ENCODE assay signal across 16 cellular contexts in genomic region chr20:63133481-63134091, GRCh38.
A peak's percentile ranks its signal among the peaks of the same experiment; 100 is the strongest.
DNase-seq lines count a peak whose midpoint lies in the region; ATAC-seq, FAIRE-seq and TF ChIP-seq lines count a peak whose summit lies in the region.
"Had no signal": no experiment of that assay in that cellular context is flagged by ENCODE, and none has a peak within 500 bp of the region (broad histone marks: within the 10 kb centered on the region; RNA-seq: fewer than 3 reads in every experiment).

No MANE protein-coding gene starts in this region.

- H3K27me3 ChIP-seq in spleen (replicated peaks in 1 of 7): peaks cover 0 to 60% (median 19%) of the 10 kb centered on the region in 7 donors

- intact Hi-C loops in activated CD4-positive, alpha-beta T cell treated with anti-CD3 and anti-CD28 coated beads for 36 hours (cut with DNase I, micrococcal nuclease): loop anchor here in 1 of 2 experiments (2.0 kb wide), 2 partner anchors 31 to 271 kb away; no protein-coding TSS in a partner anchor
- intact Hi-C loops in spleen (cut with DNase I; ENCODE audit: low total_unique reads): no loop called here

- no peaks in the 10 kb centered on the region for H3K36me3 ChIP-seq in spleen

- H3K4me3 ChIP-seq in spleen: no peak overlapping the region

- no peak overlapping the region for H3K27ac ChIP-seq in spleen
- H3K27ac ChIP-seq: 22Rv1 had no signal

- POLR2A ChIA-PET in activated CD4-positive, alpha-beta T cell treated with anti-CD3 and anti-CD28 coated beads for 36 hours (lab: Charles Lee): no interaction called here
- POLR2A ChIA-PET in WTC11 (lab: Charles Lee): no interaction called here

- no peak for ATAC-seq in activated CD4-positive, alpha-beta T cell treated with anti-CD3 and anti-CD28 coated beads for 36 hours
- ATAC-seq in WTC11: no peak
- ATAC-seq: Panc1 had no signal

- H3K27me3 Mint-ChIP-seq in activated CD4-positive, alpha-beta T cell treated with anti-CD3 and anti-CD28 coated beads for 36 hours: peaks cover 13% of the 10 kb centered on the region
- no peaks in the 10 kb centered on the region; the same call in 1 of the 2 replicates for H3K27me3 Mint-ChIP-seq in WTC11 (ENCODE audit: low read depth)
- H3K27me3 Mint-ChIP-seq in mesothelial cell of epicardium (ENCODE audit: low read depth): peaks cover 45% of the 10 kb centered on the region

- CTCF ChIA-PET in activated CD4-positive, alpha-beta T cell treated with anti-CD3 and anti-CD28 coated beads for 36 hours (lab: Charles Lee): interaction anchor here (0.6 to 0.9 kb wide), 3 partner anchors 239 to 691 kb away, joined by 3 read pairs; no protein-coding TSS in a partner anchor
- CTCF ChIA-PET in WTC11 (lab: Charles Lee): interaction anchor here (0.8 to 2.7 kb wide), 3 partner anchors 40 to 90 kb away, joined by 3 to 13 read pairs (median 4); no protein-coding TSS in a partner anchor

- no peak for TF ChIP-seq CTCF in WTC11 (IDR thresholded peaks at IDR 0.05)
- no peak for TF ChIP-seq CTCF in mesothelial cell of epicardium (IDR thresholded peaks at IDR 0.05; ENCODE audit: unreplicated experiment)
- TF ChIP-seq CTCF in spleen (IDR thresholded peaks at IDR 0.05 in 8 of 11, conservative IDR thresholded peaks at IDR 0.05 in 3 of 11): no peak

- H3K9me3 ChIP-seq in spleen: no peaks in the 10 kb centered on the region

- 86 to 92% (median 91%) methylated on average over 11 to 15 of the region's 15 CpGs for whole genome bisulfite sequencing in spleen, 5 donors

- no peak overlapping the region for H3K4me3 Mint-ChIP-seq in activated CD4-positive, alpha-beta T cell treated with anti-CD3 and anti-CD28 coated beads for 36 hours
- no peak overlapping the region for H3K4me3 Mint-ChIP-seq in WTC11
- H3K4me3 Mint-ChIP-seq in mesothelial cell of epicardium: no peak overlapping the region

- no peaks in the 10 kb centered on the region for H3K36me3 Mint-ChIP-seq in activated CD4-positive, alpha-beta T cell treated with anti-CD3 and anti-CD28 coated beads for 36 hours (ENCODE audit: low read depth)
- H3K36me3 Mint-ChIP-seq in WTC11 (no peaks in the 10 kb centered on the region), mesothelial cell of epicardium (no peaks in the 10 kb centered on the region)

- DNase-seq in activated CD4-positive, alpha-beta T cell treated with anti-CD3 and anti-CD28 coated beads for 36 hours: peak; percentile 0
- DNase-seq in activated CD4-positive, alpha-beta T cell treated with anti-CD3 and anti-CD28 coated beads for 48 hours: no peak
- DNase-seq in WTC11 (ENCODE audit: low spot score) (peak; percentile 8), mesothelial cell of epicardium (ENCODE audit: low spot score in 2 of 2, unreplicated experiment in 2 of 2) (peak; percentile 14 to 34), spleen (peak; percentile 41), NCI-H187 treated with DMSO at 0.1 percent for 48 hours (lab: John Stamatoyannopoulos, UW) (no peak), RCC 7860 (ENCODE audit: low spot score) (no peak), 8988T (no peak)
- DNase-seq: C1 segment of cervical spinal cord, GOT3, NCI-H1930, NCI-H2171, NCI-H446 treated with DMSO at 0.1 percent for 48 hours, NCI-H748 treated with DMSO at 0.1 percent for 48 hours had no signal

- no peaks in the 10 kb centered on the region for H3K4me1 ChIP-seq in spleen

- H3K27ac Mint-ChIP-seq in activated CD4-positive, alpha-beta T cell treated with anti-CD3 and anti-CD28 coated beads for 36 hours: no peak overlapping the region
- H3K27ac Mint-ChIP-seq in WTC11: no peak overlapping the region
- H3K27ac Mint-ChIP-seq in mesothelial cell of epicardium: no peak overlapping the region

- no peaks in the 10 kb centered on the region for H3K4me1 Mint-ChIP-seq in activated CD4-positive, alpha-beta T cell treated with anti-CD3 and anti-CD28 coated beads for 36 hours
- H3K4me1 Mint-ChIP-seq in WTC11 (peaks cover 9% of the 10 kb centered on the region), mesothelial cell of epicardium (no peaks in the 10 kb centered on the region)

- no peak for FAIRE-seq in RCC 7860 (lab: Jason Lieb, UNC)

- no peaks in the 10 kb centered on the region for H3K9me3 Mint-ChIP-seq in activated CD4-positive, alpha-beta T cell treated with anti-CD3 and anti-CD28 coated beads for 36 hours (ENCODE audit: low read depth)
- H3K9me3 Mint-ChIP-seq in WTC11: no peaks in the 10 kb centered on the region
- no peaks in the 10 kb centered on the region for H3K9me3 Mint-ChIP-seq in mesothelial cell of epicardium

- no peak for TF ChIP-seq POLR2A in spleen (IDR thresholded peaks at IDR 0.05)

TF ChIP-seq in WTC11, 78 proteins besides CTCF, POLR2A, EP300 and RAD21:
- TF ChIP-seq, protein P1, sequence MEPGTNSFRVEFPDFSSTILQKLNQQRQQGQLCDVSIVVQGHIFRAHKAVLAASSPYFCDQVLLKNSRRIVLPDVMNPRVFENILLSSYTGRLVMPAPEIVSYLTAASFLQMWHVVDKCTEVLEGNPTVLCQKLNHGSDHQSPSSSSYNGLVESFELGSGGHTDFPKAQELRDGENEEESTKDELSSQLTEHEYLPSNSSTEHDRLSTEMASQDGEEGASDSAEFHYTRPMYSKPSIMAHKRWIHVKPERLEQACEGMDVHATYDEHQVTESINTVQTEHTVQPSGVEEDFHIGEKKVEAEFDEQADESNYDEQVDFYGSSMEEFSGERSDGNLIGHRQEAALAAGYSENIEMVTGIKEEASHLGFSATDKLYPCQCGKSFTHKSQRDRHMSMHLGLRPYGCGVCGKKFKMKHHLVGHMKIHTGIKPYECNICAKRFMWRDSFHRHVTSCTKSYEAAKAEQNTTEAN (CRISPR knock-in tag; IDR thresholded peaks at IDR 0.05): no peak
- TF ChIP-seq ZNF121 (CRISPR knock-in tag; IDR thresholded peaks at IDR 0.05) (no peak), USF1 (CRISPR knock-in tag; IDR thresholded peaks at IDR 0.05) (no peak), ZNF425 (CRISPR knock-in tag; conservative IDR thresholded peaks at IDR 0.05) (no peak)
- TF ChIP-seq, protein P2, sequence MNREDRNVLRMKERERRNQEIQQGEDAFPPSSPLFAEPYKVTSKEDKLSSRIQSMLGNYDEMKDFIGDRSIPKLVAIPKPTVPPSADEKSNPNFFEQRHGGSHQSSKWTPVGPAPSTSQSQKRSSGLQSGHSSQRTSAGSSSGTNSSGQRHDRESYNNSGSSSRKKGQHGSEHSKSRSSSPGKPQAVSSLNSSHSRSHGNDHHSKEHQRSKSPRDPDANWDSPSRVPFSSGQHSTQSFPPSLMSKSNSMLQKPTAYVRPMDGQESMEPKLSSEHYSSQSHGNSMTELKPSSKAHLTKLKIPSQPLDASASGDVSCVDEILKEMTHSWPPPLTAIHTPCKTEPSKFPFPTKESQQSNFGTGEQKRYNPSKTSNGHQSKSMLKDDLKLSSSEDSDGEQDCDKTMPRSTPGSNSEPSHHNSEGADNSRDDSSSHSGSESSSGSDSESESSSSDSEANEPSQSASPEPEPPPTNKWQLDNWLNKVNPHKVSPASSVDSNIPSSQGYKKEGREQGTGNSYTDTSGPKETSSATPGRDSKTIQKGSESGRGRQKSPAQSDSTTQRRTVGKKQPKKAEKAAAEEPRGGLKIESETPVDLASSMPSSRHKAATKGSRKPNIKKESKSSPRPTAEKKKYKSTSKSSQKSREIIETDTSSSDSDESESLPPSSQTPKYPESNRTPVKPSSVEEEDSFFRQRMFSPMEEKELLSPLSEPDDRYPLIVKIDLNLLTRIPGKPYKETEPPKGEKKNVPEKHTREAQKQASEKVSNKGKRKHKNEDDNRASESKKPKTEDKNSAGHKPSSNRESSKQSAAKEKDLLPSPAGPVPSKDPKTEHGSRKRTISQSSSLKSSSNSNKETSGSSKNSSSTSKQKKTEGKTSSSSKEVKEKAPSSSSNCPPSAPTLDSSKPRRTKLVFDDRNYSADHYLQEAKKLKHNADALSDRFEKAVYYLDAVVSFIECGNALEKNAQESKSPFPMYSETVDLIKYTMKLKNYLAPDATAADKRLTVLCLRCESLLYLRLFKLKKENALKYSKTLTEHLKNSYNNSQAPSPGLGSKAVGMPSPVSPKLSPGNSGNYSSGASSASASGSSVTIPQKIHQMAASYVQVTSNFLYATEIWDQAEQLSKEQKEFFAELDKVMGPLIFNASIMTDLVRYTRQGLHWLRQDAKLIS (CRISPR knock-in tag; IDR thresholded peaks at IDR 0.05; ENCODE audit: borderline replicate concordance): no peak
- TF ChIP-seq, protein P3, sequence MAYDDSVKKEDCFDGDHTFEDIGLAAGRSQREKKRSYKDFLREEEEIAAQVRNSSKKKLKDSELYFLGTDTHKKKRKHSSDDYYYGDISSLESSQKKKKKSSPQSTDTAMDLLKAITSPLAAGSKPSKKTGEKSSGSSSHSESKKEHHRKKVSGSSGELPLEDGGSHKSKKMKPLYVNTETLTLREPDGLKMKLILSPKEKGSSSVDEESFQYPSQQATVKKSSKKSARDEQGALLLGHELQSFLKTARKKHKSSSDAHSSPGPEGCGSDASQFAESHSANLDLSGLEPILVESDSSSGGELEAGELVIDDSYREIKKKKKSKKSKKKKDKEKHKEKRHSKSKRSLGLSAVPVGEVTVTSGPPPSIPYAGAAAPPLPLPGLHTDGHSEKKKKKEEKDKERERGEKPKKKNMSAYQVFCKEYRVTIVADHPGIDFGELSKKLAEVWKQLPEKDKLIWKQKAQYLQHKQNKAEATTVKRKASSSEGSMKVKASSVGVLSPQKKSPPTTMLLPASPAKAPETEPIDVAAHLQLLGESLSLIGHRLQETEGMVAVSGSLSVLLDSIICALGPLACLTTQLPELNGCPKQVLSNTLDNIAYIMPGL (CRISPR knock-in tag; IDR thresholded peaks at IDR 0.05): no peak

Comparison
In these comparisons a context has a peak if more than half of its experiments do, and no peak if none do; other contexts are left out.
1. DNase-seq: peak in activated CD4-positive, alpha-beta T cell treated with anti-CD3 and anti-CD28 coated beads for 36 hours (single experiment), WTC11 (single experiment), mesothelial cell of epicardium (2 of 2) and spleen (single experiment); none in activated CD4-positive, alpha-beta T cell treated with anti-CD3 and anti-CD28 coated beads for 48 hours (single experiment), NCI-H187 treated with DMSO at 0.1 percent for 48 hours (single experiment), RCC 7860 (single experiment) and 8988T (single experiment).